ENCODE assay signal across 11 cellular contexts in the genomic region with DNA sequence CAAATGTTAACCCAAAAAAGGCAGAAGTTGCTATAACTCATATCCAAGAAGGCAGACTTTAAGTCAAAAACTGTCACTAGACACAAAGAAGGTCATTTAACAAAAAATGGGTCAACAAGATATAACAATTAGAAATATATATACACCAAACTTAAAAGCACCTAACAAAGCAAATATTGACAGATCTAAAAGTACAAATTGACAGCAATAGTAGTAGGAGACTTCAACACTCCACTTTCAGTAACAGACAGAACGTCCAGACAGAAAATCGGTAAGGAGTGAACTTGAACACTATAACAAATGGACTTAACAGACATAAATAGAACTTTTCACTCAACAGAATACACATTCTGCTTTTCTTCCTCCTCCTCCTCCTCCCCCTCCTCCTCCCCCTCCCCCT. TPM values are rescaled to one million over a fixed set of nuclear protein-coding genes. Genes with fewer than 3 reads are reported as not detected.
DNase-seq lines count a peak whose midpoint lies in the region; ATAC-seq and TF ChIP-seq lines count a peak whose summit lies in the region.
"Had no signal": no experiment of that assay in that cellular context is flagged by ENCODE, and none has a peak within 500 bp of the region (broad histone marks: within the 10 kb centered on the region; RNA-seq: fewer than 3 reads in every experiment).

No MANE protein-coding gene starts in this region.

- H3K9me3 ChIP-seq in right atrium auricular region (peaks cover 0 to 10% of the 10 kb centered on the region in 2 donors), heart left ventricle (peaks cover 0 to 24% (median 5%) of the 10 kb centered on the region in 12 donors), hepatocyte (ENCODE audit: low read depth) (peaks cover 6% of the 10 kb centered on the region)

- no peaks in the 10 kb centered on the region for H3K27me3 Mint-ChIP-seq in type B pancreatic cell

- H3K9me3 Mint-ChIP-seq in type B pancreatic cell, result peaks cover 11% of the 10 kb centered on the region

- peaks cover 11% of the 10 kb centered on the region for H3K36me3 Mint-ChIP-seq in type B pancreatic cell

- no peaks in the 10 kb centered on the region for H3K9me2 ChIP-seq in hepatocyte (replicated peaks; ENCODE audit: insufficient read depth)

- peak overlapping the region; percentile 52 for H3K4me3 Mint-ChIP-seq in type B pancreatic cell

- peaks cover 16% of the 10 kb centered on the region for H3K4me1 Mint-ChIP-seq in type B pancreatic cell (ENCODE audit: unreplicated experiment)

- H3K79me2 ChIP-seq in hepatocyte, result no peaks in the 10 kb centered on the region

- H2AFZ ChIP-seq in hepatocyte, result peak overlapping the region; percentile 36

- peak overlapping the region in 1 of 2 donors; percentile 61 for H3K4me3 ChIP-seq in right atrium auricular region
- no peak overlapping the region for H3K4me3 ChIP-seq in heart left ventricle
- H3K4me3 ChIP-seq in NB4 (ENCODE audit: low read depth, low read length), result no peak overlapping the region
- no peak overlapping the region for H3K4me3 ChIP-seq in hepatocyte

- H3K4me1 ChIP-seq in right atrium auricular region (no peaks in the 10 kb centered on the region), heart left ventricle (peaks cover 0 to 19% (median 2%) of the 10 kb centered on the region in 12 donors), hepatocyte (ENCODE audit: insufficient read depth) (peaks cover 11% of the 10 kb centered on the region)

- TF ChIP-seq CTCF in right atrium auricular region (IDR thresholded peaks at IDR 0.05), result no peak
- no peak for TF ChIP-seq CTCF in heart left ventricle (IDR thresholded peaks at IDR 0.05)
- TF ChIP-seq CTCF in NB4 (IDR thresholded peaks at IDR 0.05; ENCODE audit: low read depth, low read length), result no peak
- no peak for TF ChIP-seq CTCF in hepatocyte (IDR thresholded peaks at IDR 0.05; ENCODE audit: poor library complexity)
- TF ChIP-seq CTCF in type B pancreatic cell (conservative IDR thresholded peaks at IDR 0.05), result no peak

- H3K27me3 ChIP-seq in right atrium auricular region, result no peaks in the 10 kb centered on the region
- no peaks in the 10 kb centered on the region for H3K27me3 ChIP-seq in heart left ventricle
- no peaks in the 10 kb centered on the region for H3K27me3 ChIP-seq in hepatocyte
- H3K27me3 ChIP-seq: BLaER1 had no signal

- no peak for DNase-seq in right atrium auricular region (ENCODE audit: low spot score)
- DNase-seq in heart left ventricle, result no peak
- DNase-seq in NB4 (ENCODE audit: low read depth), result peak; percentile 24
- DNase-seq in hepatocyte (ENCODE audit: low spot score), result no peak
- DNase-seq in type B pancreatic cell (ENCODE audit: extremely low spot score, unreplicated experiment), result no peak
- no peak for DNase-seq in NCI-H1694 (lab: John Stamatoyannopoulos, UW)
- DNase-seq in NK-92 treated with Interleukin-12 subunit alpha and Interleukin-12 subunit beta, amount 100 ng/mL, for 24 hours (lab: John Stamatoyannopoulos, UW), result no peak
- DNase-seq: NCI-H1092, NCI-H446 had no signal

- no peak for TF ChIP-seq POLR2A in heart left ventricle (IDR thresholded peaks at IDR 0.05)
- TF ChIP-seq POLR2A in NB4 (IDR thresholded peaks at IDR 0.05; ENCODE audit: extremely low read depth, insufficient read length), result no peak

- H3K27ac ChIP-seq in right atrium auricular region (peak overlapping the region; percentile 61 to 76), heart left ventricle (peak overlapping the region in 4 of 12 donors; percentile 17 to 83 (median 56)), hepatocyte (no peak overlapping the region)
- H3K27ac ChIP-seq: BLaER1 had no signal

- H3K27ac Mint-ChIP-seq in type B pancreatic cell, result no peak overlapping the region

- intact Hi-C loops in heart left ventricle (cut with DNase I), result loop anchor here in 1 of 10 donors (5.0 kb wide), 1 partner anchor 102 kb away; the partner anchor contains the start of genes ORC6 and VPS35

- H4K20me1 ChIP-seq in hepatocyte (ENCODE audit: insufficient read depth, poor library complexity, severe bottlenecking), result no peaks in the 10 kb centered on the region
- H4K20me1 ChIP-seq: BLaER1 had no signal

- WGBS in heart left ventricle, 4 donors, result 64 to 80% (median 76%) methylated on average over 2 of the region's 2 CpGs
- WGBS in hepatocyte (ENCODE audit: low lambda C conversion rate, missing lambda C conversion rate), result 68% methylated on average over 2 of the region's 2 CpGs

- no peaks in the 10 kb centered on the region for H3K36me3 ChIP-seq in right atrium auricular region
- no peaks in the 10 kb centered on the region for H3K36me3 ChIP-seq in heart left ventricle
- no peaks in the 10 kb centered on the region for H3K36me3 ChIP-seq in hepatocyte (replicated peaks; ENCODE audit: insufficient read depth, low read depth)

- H3K4me2 ChIP-seq in hepatocyte, result peak overlapping the region; percentile 89

- ATAC-seq in heart left ventricle, result no peak
- ATAC-seq in HG03571 (IDR thresholded peaks at IDR 0.05; ENCODE audit: unreplicated experiment), result no peak

RNA-seq across cellular contexts. Expression of gene MYLK3, which starts 40.9 kb away (rescaled TPM):
- total RNA-seq in right atrium auricular region (100 to 1,000 TPM; 275 to 456 TPM), heart left ventricle (100 to 1,000 TPM; 169 to 374 (median 257) TPM), hepatocyte (2.0 and 6.5 TPM in 2 replicates), type B pancreatic cell (ENCODE audit: low replicate concordance) (0.12 and 0.82 TPM in 2 replicates)
- polyA plus RNA-seq in heart left ventricle (100 to 1,000 TPM in 1 of 2 donors, 10 to 100 TPM in 1; 76.4 to 133 TPM), hepatocyte (1.9 and 2.5 TPM in 2 replicates)

RNA-seq across cellular contexts. Expression of gene C16orf87, which starts 41.9 kb away (rescaled TPM):
- 10 to 100 TPM; 12.0 to 14.1 TPM for total RNA-seq in right atrium auricular region
- total RNA-seq in heart left ventricle, result 10 to 100 TPM in 8 of 9 donors, 1 to 10 TPM in 1; 8.9 to 15.8 (median 13.6) TPM
- 10 to 100 TPM in 1 of 2 donors, 1 to 10 TPM in 1; 5.1 to 13.9 TPM for polyA plus RNA-seq in heart left ventricle
- 25.1 and 31.9 TPM in 2 replicates for total RNA-seq in hepatocyte
- polyA plus RNA-seq in hepatocyte, result 24.9 and 27.5 TPM in 2 replicates
- 11.5 and 14.3 TPM in 2 replicates for total RNA-seq in type B pancreatic cell (ENCODE audit: low replicate concordance)

Comparison
In these comparisons a context has a peak if more than half of its experiments do, and no peak if none do; other contexts are left out.
1. RNA of gene MYLK3, which starts 40.9 kb away (total RNA-seq): 275 to 456 TPM in right atrium auricular region and 169 to 374 TPM in heart left ventricle; 2.0 to 6.5 TPM in hepatocyte and 0.12 to 0.82 TPM in type B pancreatic cell; every median in the first group is over 10 times any median in the second.